Comparison of ENCODE assay signal across 7 cellular contexts in the genomic region with DNA sequence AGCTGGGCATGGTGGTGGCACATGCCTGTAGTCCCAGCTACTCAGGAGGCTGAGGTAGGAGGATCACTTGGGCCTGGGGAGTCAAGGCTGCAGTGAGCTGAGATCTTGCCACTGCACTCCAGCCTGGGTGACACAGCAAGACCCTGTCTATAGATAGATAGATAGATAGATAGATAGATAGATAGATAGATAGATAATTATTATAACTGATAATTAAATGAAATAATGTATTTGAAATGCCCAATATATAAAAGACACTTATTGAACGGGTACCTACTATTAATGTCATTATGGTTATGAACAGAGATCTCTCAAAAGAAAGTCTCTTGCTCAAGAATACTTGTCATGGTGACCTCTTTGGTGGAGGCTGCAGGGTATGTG.
DNase-seq lines count a peak whose midpoint lies in the region; ATAC-seq, FAIRE-seq and TF ChIP-seq lines count a peak whose summit lies in the region.
"Not testable (repeated sequence)": the region's sequence is repeated elsewhere in the genome, so short reads cannot be mapped to it uniquely, and the experiment has no call there.

No MANE protein-coding gene starts in this region.

- not testable (repeated sequence) for H3K9me2 ChIP-seq in GM23248 (ENCODE audit: insufficient read depth); SK-N-SH

- intact Hi-C loops in activated naive CD4-positive, alpha-beta T cell treated with anti-CD3 and anti-CD28 coated beads for 36 hours (cut with micrococcal nuclease) = loop anchor here (1.0 to 2.0 kb wide), 2 partner anchors 15 to 54 kb away; no protein-coding TSS in a partner anchor
- intact Hi-C loops in dendritic cell treated with granulocyte-macrophage colony-stimulating factor and Interleukin-4, amounts not matched to agents 40 ng/mL and 50 ng/mL, for 4 days (cut with micrococcal nuclease) = loop anchor here (1.0 kb wide), 1 partner anchor 50 kb away; no protein-coding TSS in a partner anchor
- intact Hi-C loops in left ventricle myocardium inferior (cut with micrococcal nuclease) = not testable (repeated sequence)
- intact Hi-C loops in natural killer cell (cut with micrococcal nuclease) = loop anchor here (5.0 to 10.0 kb wide), 4 partner anchors 39 to 192 kb away; partner anchors contain the start of gene IRF2

- H3K9ac ChIP-seq in GM23248, SK-N-SH: not testable (repeated sequence)

- in situ Hi-C loops in GM23248 (cut with MboI) = not testable (repeated sequence)

- not testable (repeated sequence) for DNase-seq in GM23248; SK-N-SH; activated naive CD4-positive, alpha-beta T cell treated with anti-CD3 and anti-CD28 coated beads for 36 hours; left ventricle myocardium inferior; natural killer cell; small intestine

- not testable (repeated sequence) for H3K27me3 Mint-ChIP-seq in activated naive CD4-positive, alpha-beta T cell treated with anti-CD3 and anti-CD28 coated beads for 36 hours (ENCODE audit: low read depth); dendritic cell treated with granulocyte-macrophage colony-stimulating factor and Interleukin-4, amounts not matched to agents 40 ng/mL and 50 ng/mL, for 4 days; natural killer cell (ENCODE audit: low read depth in 2 of 2)

- POLR2A ChIA-PET in SK-N-SH (lab: Yijun Ruan, JAX) = not testable (repeated sequence)

- not testable (repeated sequence) for H3F3A ChIP-seq in GM23248 (ENCODE audit: insufficient read depth); SK-N-SH (replicated peaks; ENCODE audit: insufficient read depth)

- not testable (repeated sequence) for H3K27ac ChIP-seq in GM23248; SK-N-SH (ENCODE audit: low read depth in 2 of 2, low read length in 1 of 2)
- H3K27ac ChIP-seq in left ventricle myocardium inferior (replicated peaks) = peak overlapping the region; percentile 92
- peak overlapping the region; percentile 82 to 91 for H3K27ac ChIP-seq in small intestine (ENCODE audit: low read depth in 1 of 2, low read length in 1 of 2)

- TF ChIP-seq EP300 in SK-N-SH (IDR thresholded peaks at IDR 0.05; ENCODE audit: borderline replicate concordance in 1 of 2, low read depth in 1 of 2, low read length in 1 of 2) = not testable (repeated sequence)

- CTCF ChIA-PET in SK-N-SH (lab: Yijun Ruan, JAX) = interaction anchor here (0.9 to 1.3 kb wide), 3 partner anchors 15 to 800 kb away, joined by 3 read pairs; partner anchors contain the start of gene SLC25A4
- CTCF ChIA-PET in activated naive CD4-positive, alpha-beta T cell treated with anti-CD3 and anti-CD28 coated beads for 36 hours (lab: Charles Lee) = interaction anchor here (0.8 to 1.2 kb wide), 3 partner anchors 8 to 123 kb away, joined by 3 to 6 read pairs (median 6); no protein-coding TSS in a partner anchor

- H3K36me3 Mint-ChIP-seq in activated naive CD4-positive, alpha-beta T cell treated with anti-CD3 and anti-CD28 coated beads for 36 hours (ENCODE audit: low read depth); dendritic cell treated with granulocyte-macrophage colony-stimulating factor and Interleukin-4, amounts not matched to agents 40 ng/mL and 50 ng/mL, for 4 days (ENCODE audit: low read depth); natural killer cell: not testable (repeated sequence)

- H2AFZ ChIP-seq in GM23248 (peak overlapping the region; percentile 95), SK-N-SH (ENCODE audit: low read depth) (peak overlapping the region; percentile 99; the same call in 1 of the 2 replicates)

- peak overlapping the region; percentile 77 for H3K4me3 Mint-ChIP-seq in activated naive CD4-positive, alpha-beta T cell treated with anti-CD3 and anti-CD28 coated beads for 36 hours
- peak overlapping the region; percentile 84 for H3K4me3 Mint-ChIP-seq in dendritic cell treated with granulocyte-macrophage colony-stimulating factor and Interleukin-4, amounts not matched to agents 40 ng/mL and 50 ng/mL, for 4 days
- H3K4me3 Mint-ChIP-seq in natural killer cell = peak overlapping the region; percentile 89

- not testable (repeated sequence) for TF ChIP-seq CTCF in SK-N-SH (IDR thresholded peaks at IDR 0.05); left ventricle myocardium inferior (IDR thresholded peaks at IDR 0.05; ENCODE audit: borderline replicate concordance); natural killer cell (IDR thresholded peaks at IDR 0.05)

- not testable (repeated sequence) for H3K27ac Mint-ChIP-seq in activated naive CD4-positive, alpha-beta T cell treated with anti-CD3 and anti-CD28 coated beads for 36 hours
- peak overlapping the region; percentile 94 for H3K27ac Mint-ChIP-seq in dendritic cell treated with granulocyte-macrophage colony-stimulating factor and Interleukin-4, amounts not matched to agents 40 ng/mL and 50 ng/mL, for 4 days
- peak overlapping the region; percentile 82 to 85 for H3K27ac Mint-ChIP-seq in natural killer cell

- not testable (repeated sequence) for H4K20me1 ChIP-seq in GM23248 (ENCODE audit: insufficient read depth); SK-N-SH (ENCODE audit: insufficient read depth)

- H3K4me3 ChIP-seq in GM23248; small intestine (ENCODE audit: low read depth in 1 of 2, low read length in 2 of 2): not testable (repeated sequence)
- peak overlapping the region in 1 of 2 experiments; percentile 90; a peak in 1 of 4 replicates for H3K4me3 ChIP-seq in SK-N-SH (ENCODE audit: low read depth in 2 of 2, low read length in 1 of 2)
- H3K4me3 ChIP-seq in left ventricle myocardium inferior = peak overlapping the region; percentile 77

- H3K79me2 ChIP-seq in GM23248 (ENCODE audit: insufficient read depth); SK-N-SH (ENCODE audit: insufficient read depth): not testable (repeated sequence)

- H3K4me1 Mint-ChIP-seq in activated naive CD4-positive, alpha-beta T cell treated with anti-CD3 and anti-CD28 coated beads for 36 hours (ENCODE audit: low read depth) = peaks cover 14% of the 10 kb centered on the region
- H3K4me1 Mint-ChIP-seq in dendritic cell treated with granulocyte-macrophage colony-stimulating factor and Interleukin-4, amounts not matched to agents 40 ng/mL and 50 ng/mL, for 4 days (ENCODE audit: low read depth) = peaks cover 64% of the 10 kb centered on the region
- peaks cover 44% of the 10 kb centered on the region in 2 donors for H3K4me1 Mint-ChIP-seq in natural killer cell

- not testable (repeated sequence) for H3K4me1 ChIP-seq in GM23248 (ENCODE audit: insufficient read depth)
- H3K4me1 ChIP-seq in SK-N-SH (ENCODE audit: control insufficient read depth in 1 of 2, insufficient read depth in 2 of 2, low read depth in 1 of 2, low read length in 1 of 2) (peaks cover 13 to 20% of the 10 kb centered on the region in 2 experiments; a peak in 3 of 4 replicates), left ventricle myocardium inferior (peaks cover 58% of the 10 kb centered on the region), small intestine (ENCODE audit: control insufficient read depth in 2 of 2, insufficient read depth in 1 of 2, low read depth in 1 of 2, low read length in 1 of 2) (peaks cover 4 to 12% of the 10 kb centered on the region in 2 donors)

- 94 to 100% methylated on average over 1 of the region's 1 CpG for WGBS in GM23248 (ENCODE audit: low coverage in 1 of 2, low lambda C conversion rate in 2 of 2, missing lambda C conversion rate in 2 of 2), 2 experiments
- WGBS in SK-N-SH (ENCODE audit: low lambda C conversion rate) = 64% methylated on average over 1 of the region's 1 CpG
- 27 to 81% (median 41%) methylated on average over 1 of the region's 1 CpG for WGBS in small intestine, 3 donors

- not testable (repeated sequence) for H3K9me3 ChIP-seq in GM23248 (ENCODE audit: low read depth); SK-N-SH; left ventricle myocardium inferior (replicated peaks); small intestine (ENCODE audit: control insufficient read depth, low read depth)

- not testable (repeated sequence) for H3K36me3 ChIP-seq in GM23248 (ENCODE audit: low read depth); SK-N-SH (replicated peaks in 1 of 2; ENCODE audit: control insufficient read depth in 1 of 2, insufficient read depth in 2 of 2, low read length in 1 of 2); left ventricle myocardium inferior; small intestine (ENCODE audit: control insufficient read depth in 2 of 2, insufficient read depth in 2 of 2, low read length in 2 of 2)

- not testable (repeated sequence) for H3K27me3 ChIP-seq in GM23248 (replicated peaks; ENCODE audit: insufficient read depth); SK-N-SH (ENCODE audit: insufficient read depth); left ventricle myocardium inferior (ENCODE audit: low read depth); small intestine (ENCODE audit: control insufficient read depth in 2 of 2, insufficient read depth in 2 of 2, low read length in 2 of 2)

- TF ChIP-seq RAD21 in SK-N-SH (IDR thresholded peaks at IDR 0.05; ENCODE audit: low read length) = not testable (repeated sequence)

- not testable (repeated sequence) for H3K9me3 Mint-ChIP-seq in activated naive CD4-positive, alpha-beta T cell treated with anti-CD3 and anti-CD28 coated beads for 36 hours; dendritic cell treated with granulocyte-macrophage colony-stimulating factor and Interleukin-4, amounts not matched to agents 40 ng/mL and 50 ng/mL, for 4 days; natural killer cell

- H3K4me2 ChIP-seq in GM23248 (ENCODE audit: unreplicated experiment) (peak overlapping the region; percentile 82), SK-N-SH (peak overlapping the region; percentile 83; the same call in 1 of the 2 replicates)

- not testable (repeated sequence) for FAIRE-seq in small intestine (lab: Jason Lieb, UNC)

- ATAC-seq in natural killer cell = not testable (repeated sequence)
